ENCODE assay signal across 18 cellular contexts in the genomic region with DNA sequence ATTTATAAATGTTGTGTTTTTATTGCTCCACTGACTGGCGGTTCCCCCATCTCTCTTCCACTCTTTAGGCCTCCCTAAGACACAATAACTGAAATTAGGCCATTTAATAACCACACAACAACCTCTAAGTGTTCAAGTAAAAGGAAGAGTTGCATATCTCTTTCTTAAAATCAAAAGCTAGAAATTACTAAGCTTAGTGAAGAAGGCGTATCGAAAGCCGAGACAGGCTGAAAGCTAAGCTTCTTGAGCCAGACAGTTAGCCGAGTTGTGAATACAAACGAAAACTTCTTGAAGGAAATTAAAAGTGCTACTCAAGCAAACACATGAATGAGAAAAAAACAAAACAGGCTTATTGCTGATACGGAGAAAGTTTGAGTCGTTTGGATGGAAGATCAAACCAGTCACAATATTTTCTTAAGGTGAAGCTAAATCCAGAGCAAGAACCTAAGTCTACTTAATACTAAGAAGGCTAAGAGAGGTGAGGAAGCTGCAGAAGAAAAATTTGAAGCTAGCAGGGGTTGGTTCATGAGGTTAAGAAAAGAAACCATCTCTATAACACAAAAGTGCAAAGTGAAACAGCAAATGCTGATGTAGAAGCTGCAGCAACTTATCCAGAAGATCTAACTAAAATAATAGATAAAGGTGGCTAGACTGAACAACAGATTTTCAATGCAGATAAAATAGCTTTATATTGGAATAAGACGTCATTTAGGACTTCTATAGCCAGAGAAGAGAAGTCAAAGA.
DNase-seq lines count a peak whose midpoint lies in the region; ATAC-seq and TF ChIP-seq lines count a peak whose summit lies in the region.
"Had no signal": no experiment of that assay in that cellular context is flagged by ENCODE, and none has a peak within 500 bp of the region (broad histone marks: within the 10 kb centered on the region; RNA-seq: fewer than 3 reads in every experiment).

No MANE protein-coding gene starts in this region.

- H3K4me3 Mint-ChIP-seq in nephron: no peak overlapping the region
- H3K4me3 Mint-ChIP-seq: CD14-positive monocyte had no signal

- no peaks in the 10 kb centered on the region for H3K27me3 Mint-ChIP-seq in nephron (ENCODE audit: low read depth)

- peak overlapping the region; percentile 17 to 59 (median 23) for H3K27ac Mint-ChIP-seq in nephron
- H3K27ac Mint-ChIP-seq: CD14-positive monocyte had no signal

- no peak for TF ChIP-seq CTCF in nephron (IDR thresholded peaks at IDR 0.05; ENCODE audit: unreplicated experiment in 3 of 3)

- H3K9me3 Mint-ChIP-seq in nephron: peaks cover 2% of the 10 kb centered on the region

- no peaks in the 10 kb centered on the region for H3K36me3 Mint-ChIP-seq in nephron (ENCODE audit: low read depth)
- H3K36me3 Mint-ChIP-seq: CD14-positive monocyte had no signal

- DNase-seq in 8988T (no peak), putamen (ENCODE audit: low spot score) (no peak), NCI-H2081 (lab: John Stamatoyannopoulos, UW) (no peak)
- DNase-seq: COR-L47, DMS153, EL, GOT3, MG63, NCI-H1105, NCI-H187, NCI-H2171 treated with DMSO at 0.1 percent for 48 hours, NCI-H510A had no signal

- ATAC-seq in GM18867 (IDR thresholded peaks at IDR 0.05; ENCODE audit: unreplicated experiment) (peak; percentile 90), GM21515 (IDR thresholded peaks at IDR 0.05; ENCODE audit: unreplicated experiment) (peak; percentile 66), HG03280 (IDR thresholded peaks at IDR 0.05; ENCODE audit: unreplicated experiment) (peak; percentile 83)
- ATAC-seq: HepG2 had no signal

- H3K4me1 Mint-ChIP-seq in nephron: peaks cover 34% of the 10 kb centered on the region
- H3K4me1 Mint-ChIP-seq: CD14-positive monocyte had no signal
